ENCODE assay signal across 9 cellular contexts in genomic region chr4:145828802-145829485, GRCh38.
DNase-seq lines count a peak whose midpoint lies in the region; ATAC-seq and TF ChIP-seq lines count a peak whose summit lies in the region.
"Had no signal": no experiment of that assay in that cellular context is flagged by ENCODE, and none has a peak within 500 bp of the region (broad histone marks: within the 10 kb centered on the region; RNA-seq: fewer than 3 reads in every experiment).

No MANE protein-coding gene starts in this region.

- no peaks in the 10 kb centered on the region for H3K36me3 ChIP-seq in lower lobe of right lung
- H3K36me3 ChIP-seq: neural progenitor cell had no signal

- H3K4me1 ChIP-seq in lower lobe of right lung = no peaks in the 10 kb centered on the region

- peak in 1 of 2 donors; percentile 32 for DNase-seq in activated naive CD4-positive, alpha-beta T cell treated with anti-CD3 and anti-CD28 coated beads, Interleukin-2, amount 50 U/mL, for 72 hours (ENCODE audit: low spot score in 2 of 2)
- no peak for DNase-seq in NK-92 treated with Interleukin-12 subunit alpha and Interleukin-12 subunit beta, amount 100 ng/mL, for 24 hours (lab: John Stamatoyannopoulos, UW)
- DNase-seq in NCI-H1694 treated with DMSO at 0.1 percent for 48 hours (lab: John Stamatoyannopoulos, UW) = no peak
- no peak for DNase-seq in stimulated activated naive CD4-positive, alpha-beta T cell (lab: John Stamatoyannopoulos, UW)
- DNase-seq in lower lobe of right lung = no peak

- H3K4me3 ChIP-seq in lower lobe of right lung = no peak overlapping the region
- H3K4me3 ChIP-seq: neural progenitor cell had no signal

- H3K27ac Mint-ChIP-seq in activated naive CD4-positive, alpha-beta T cell treated with anti-CD3 and anti-CD28 coated beads, Interleukin-2, amount 50 U/mL, for 72 hours = peak overlapping the region; percentile 76 to 90
- H3K27ac Mint-ChIP-seq: neural progenitor cell had no signal

- peaks cover 37 to 57% of the 10 kb centered on the region in 2 donors for H3K36me3 Mint-ChIP-seq in activated naive CD4-positive, alpha-beta T cell treated with anti-CD3 and anti-CD28 coated beads, Interleukin-2, amount 50 U/mL, for 72 hours

- no peaks in the 10 kb centered on the region for H3K27me3 ChIP-seq in lower lobe of right lung (ENCODE audit: low read depth)
- H3K27me3 ChIP-seq: neural progenitor cell had no signal

- intact Hi-C loops in lower lobe of right lung (cut with DNase I) = no loop called here

- no peak for TF ChIP-seq CTCF in lower lobe of right lung (IDR thresholded peaks at IDR 0.05)

- no peaks in the 10 kb centered on the region for H3K9me3 ChIP-seq in lower lobe of right lung

- no peaks in the 10 kb centered on the region for H3K9me3 Mint-ChIP-seq in activated naive CD4-positive, alpha-beta T cell treated with anti-CD3 and anti-CD28 coated beads, Interleukin-2, amount 50 U/mL, for 72 hours
- H3K9me3 Mint-ChIP-seq: neural progenitor cell had no signal

- no peak overlapping the region for H3K27ac ChIP-seq in lower lobe of right lung
- H3K27ac ChIP-seq: neural progenitor cell had no signal

- ATAC-seq in GM18505 (IDR thresholded peaks at IDR 0.05; ENCODE audit: unreplicated experiment) (peak; percentile 69), GM19468 (IDR thresholded peaks at IDR 0.05; ENCODE audit: extremely low read depth, unreplicated experiment) (peak; percentile 44), HG03097 (IDR thresholded peaks at IDR 0.05; ENCODE audit: low FRiP score, unreplicated experiment) (peak; percentile 62), lower lobe of right lung (no peak)
- ATAC-seq in activated naive CD4-positive, alpha-beta T cell treated with anti-CD3 and anti-CD28 coated beads, Interleukin-2, amount 50 U/mL, for 72 hours = peak; percentile 76 to 93

- TF ChIP-seq POLR2A in GM18505 (IDR thresholded peaks at IDR 0.05; ENCODE audit: borderline replicate concordance, extremely low read depth, insufficient read depth, insufficient read length) = no peak

Comparison
In these comparisons a context has a peak if more than half of its experiments do, and no peak if none do; other contexts are left out.
1. ATAC-seq: peak in GM18505 (single experiment), GM19468 (single experiment), HG03097 (single experiment) and activated naive CD4-positive, alpha-beta T cell treated with anti-CD3 and anti-CD28 coated beads, Interleukin-2, amount 50 U/mL, for 72 hours (2 of 2); none in lower lobe of right lung (0 of 2).